Comparison of ENCODE assay signal across 1 cellular context in the genomic region with DNA sequence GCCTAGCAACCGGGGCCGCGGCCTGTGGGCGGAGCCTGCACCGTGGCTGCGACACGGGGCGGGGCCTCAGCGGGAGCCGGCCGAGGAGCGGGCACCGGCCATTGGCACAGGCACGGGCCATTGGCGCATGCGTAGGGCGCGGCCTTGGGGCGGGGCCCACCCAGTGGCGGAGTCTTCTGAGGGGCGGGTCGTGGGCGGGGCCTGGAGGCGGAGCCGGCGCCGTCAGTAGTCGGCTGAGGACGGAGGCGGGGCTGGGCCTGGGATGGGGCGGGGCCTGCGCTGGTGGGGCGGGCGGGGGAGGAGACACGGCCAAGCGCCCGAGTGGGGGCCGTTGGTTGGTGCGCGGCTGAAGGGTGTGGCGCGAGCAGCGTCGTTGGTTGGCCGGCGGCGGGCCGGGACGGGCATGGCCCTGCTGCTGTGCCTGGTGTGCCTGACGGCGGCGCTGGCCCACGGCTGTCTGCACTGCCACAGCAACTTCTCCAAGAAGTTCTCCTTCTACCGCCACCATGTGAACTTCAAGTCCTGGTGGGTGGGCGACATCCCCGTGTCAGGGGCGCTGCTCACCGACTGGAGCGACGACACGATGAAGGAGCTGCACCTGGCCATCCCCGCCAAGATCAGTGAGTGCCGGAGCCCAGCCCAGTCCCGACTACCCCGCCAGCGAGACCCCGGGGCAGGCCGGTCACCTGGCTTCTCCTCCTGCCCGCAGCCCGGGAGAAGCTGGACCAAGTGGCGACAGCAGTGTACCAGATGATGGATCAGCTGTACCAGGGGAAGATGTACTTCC.
TF ChIP-seq lines count a peak whose summit lies in the region.

A gene with protein sequence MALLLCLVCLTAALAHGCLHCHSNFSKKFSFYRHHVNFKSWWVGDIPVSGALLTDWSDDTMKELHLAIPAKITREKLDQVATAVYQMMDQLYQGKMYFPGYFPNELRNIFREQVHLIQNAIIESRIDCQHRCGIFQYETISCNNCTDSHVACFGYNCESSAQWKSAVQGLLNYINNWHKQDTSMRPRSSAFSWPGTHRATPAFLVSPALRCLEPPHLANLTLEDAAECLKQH (plus strand): TSS at position 373 of the 787 bp plus-strand sequence. CDS start 31 bp downstream, at position 404.

TF ChIP-seq in IMR-90, 13 proteins besides CTCF, POLR2A, EP300 and RAD21 (continued from another document):
- TF ChIP-seq BHLHE40 (IDR thresholded peaks at IDR 0.05; ENCODE audit: low read depth, low read length) (no peak), CEBPB (IDR thresholded peaks at IDR 0.05; ENCODE audit: low read depth, low read length) (no peak), CHD1 (IDR thresholded peaks at IDR 0.05; ENCODE audit: low read depth, low read length) (no peak), USF2 (IDR thresholded peaks at IDR 0.05; ENCODE audit: low read depth, low read length) (no peak), SMC3 (IDR thresholded peaks at IDR 0.05; ENCODE audit: low read depth, low read length) (peak; percentile 21), FOS (IDR thresholded peaks at IDR 0.05; ENCODE audit: low read depth, low read length) (no peak), RFX5 (IDR thresholded peaks at IDR 0.05; ENCODE audit: low read depth, low read length) (no peak), MAFK (IDR thresholded peaks at IDR 0.05; ENCODE audit: low read depth, low read length) (no peak)
